Comparison of ENCODE assay signal across 11 cellular contexts in the genomic region with DNA sequence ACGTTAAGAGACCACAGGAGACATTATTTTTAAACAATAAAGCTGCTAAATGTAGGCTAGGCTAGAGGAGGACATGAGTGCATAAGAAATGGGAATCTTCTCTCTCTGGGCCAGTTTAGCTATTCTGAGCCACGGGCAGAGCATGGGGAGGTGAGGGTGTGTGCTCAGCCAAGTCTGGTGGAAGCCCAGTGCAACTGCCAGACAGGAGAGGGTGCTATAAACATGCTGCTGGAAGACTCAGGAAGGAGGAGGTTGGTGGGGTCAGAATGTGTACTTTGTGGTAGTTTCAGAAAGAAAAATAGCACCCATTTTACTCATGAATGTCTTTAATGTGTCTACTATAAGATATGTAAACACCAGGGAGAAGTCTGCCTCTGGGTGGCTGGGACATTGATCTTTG. TPM values are rescaled to one million over a fixed set of nuclear protein-coding genes. Genes with fewer than 3 reads are reported as not detected.
A peak's percentile ranks its signal among the peaks of the same experiment; 100 is the strongest.
DNase-seq lines count a peak whose midpoint lies in the region; ATAC-seq and TF ChIP-seq lines count a peak whose summit lies in the region.
"Had no signal": no experiment of that assay in that cellular context is flagged by ENCODE, and none has a peak within 500 bp of the region (broad histone marks: within the 10 kb centered on the region; RNA-seq: fewer than 3 reads in every experiment).

No MANE protein-coding gene starts in this region.

- H3K9me3 Mint-ChIP-seq in WTC11: peaks cover 17% of the 10 kb centered on the region

- intact Hi-C loops in left lung (cut with DNase I): no loop called here

- POLR2A ChIA-PET in WTC11 (lab: Charles Lee): no interaction called here

- CTCF ChIA-PET in WTC11 (lab: Charles Lee): interaction anchor here (0.6 to 2.5 kb wide), 21 partner anchors 10 to 435 kb away, joined by 3 to 25 read pairs (median 4); no protein-coding TSS in a partner anchor

- TF ChIP-seq CTCF in WTC11 (IDR thresholded peaks at IDR 0.05) (no peak), left lung (IDR thresholded peaks at IDR 0.05) (no peak)

- no peak overlapping the region for H3K27ac Mint-ChIP-seq in WTC11

- no peak overlapping the region for H3K4me3 ChIP-seq in left lung
- H3K4me3 ChIP-seq: K562 had no signal

- H3K36me3 Mint-ChIP-seq in WTC11: peaks cover 14% of the 10 kb centered on the region

- peaks cover 0 to 13% of the 10 kb centered on the region in 2 donors for H3K9me3 ChIP-seq in left lung
- H3K9me3 ChIP-seq: neutrophil had no signal

- peaks cover 37% of the 10 kb centered on the region for H3K4me1 Mint-ChIP-seq in WTC11

- no peak overlapping the region for H3K27ac ChIP-seq in left lung
- H3K27ac ChIP-seq: neutrophil had no signal

- no peaks in the 10 kb centered on the region for H3K36me3 ChIP-seq in left lung
- H3K36me3 ChIP-seq: neutrophil had no signal

- H3K4me3 Mint-ChIP-seq in WTC11: no peak overlapping the region

- ATAC-seq in WTC11 (peak; percentile 69), left lung (peak; percentile 45), GM18873 (IDR thresholded peaks at IDR 0.05; ENCODE audit: low FRiP score, unreplicated experiment) (no peak), HG03039 (IDR thresholded peaks at IDR 0.05; ENCODE audit: unreplicated experiment) (no peak)
- ATAC-seq: K562 had no signal

- peaks cover 12 to 43% of the 10 kb centered on the region in 2 donors for H3K27me3 ChIP-seq in left lung

- H3K27me3 Mint-ChIP-seq in WTC11 (ENCODE audit: low read depth): peaks cover 52% of the 10 kb centered on the region

- DNase-seq in DMS114 treated with DMSO at 0.1 percent for 48 hours (lab: John Stamatoyannopoulos, UW; ENCODE audit: unreplicated experiment): peak; percentile 6
- DNase-seq in NAMALWA (ENCODE audit: low spot score): peak; percentile 17
- peak; percentile 52 for DNase-seq in WTC11 (ENCODE audit: low spot score)
- DNase-seq in left lung: no peak
- no peak for DNase-seq in HCEC 1CT
- no peak for DNase-seq in AG08396 (ENCODE audit: low spot score)
- DNase-seq: GOT3 had no signal

- H3K4me1 ChIP-seq in left lung: peaks cover 0 to 4% of the 10 kb centered on the region in 2 donors

TF ChIP-seq in WTC11, 78 proteins besides CTCF, POLR2A, EP300 and RAD21:
- TF ChIP-seq ZNF396 (CRISPR knock-in tag; IDR thresholded peaks at IDR 0.05; ENCODE audit: borderline replicate concordance): no peak
- TF ChIP-seq ZNF671 (CRISPR knock-in tag; IDR thresholded peaks at IDR 0.05): no peak
- TF ChIP-seq NFE2L1 (CRISPR knock-in tag; IDR thresholded peaks at IDR 0.05): no peak
- no peak for TF ChIP-seq ZBTB21 (CRISPR knock-in tag; IDR thresholded peaks at IDR 0.05; ENCODE audit: borderline replicate concordance)
- TF ChIP-seq, protein P1, sequence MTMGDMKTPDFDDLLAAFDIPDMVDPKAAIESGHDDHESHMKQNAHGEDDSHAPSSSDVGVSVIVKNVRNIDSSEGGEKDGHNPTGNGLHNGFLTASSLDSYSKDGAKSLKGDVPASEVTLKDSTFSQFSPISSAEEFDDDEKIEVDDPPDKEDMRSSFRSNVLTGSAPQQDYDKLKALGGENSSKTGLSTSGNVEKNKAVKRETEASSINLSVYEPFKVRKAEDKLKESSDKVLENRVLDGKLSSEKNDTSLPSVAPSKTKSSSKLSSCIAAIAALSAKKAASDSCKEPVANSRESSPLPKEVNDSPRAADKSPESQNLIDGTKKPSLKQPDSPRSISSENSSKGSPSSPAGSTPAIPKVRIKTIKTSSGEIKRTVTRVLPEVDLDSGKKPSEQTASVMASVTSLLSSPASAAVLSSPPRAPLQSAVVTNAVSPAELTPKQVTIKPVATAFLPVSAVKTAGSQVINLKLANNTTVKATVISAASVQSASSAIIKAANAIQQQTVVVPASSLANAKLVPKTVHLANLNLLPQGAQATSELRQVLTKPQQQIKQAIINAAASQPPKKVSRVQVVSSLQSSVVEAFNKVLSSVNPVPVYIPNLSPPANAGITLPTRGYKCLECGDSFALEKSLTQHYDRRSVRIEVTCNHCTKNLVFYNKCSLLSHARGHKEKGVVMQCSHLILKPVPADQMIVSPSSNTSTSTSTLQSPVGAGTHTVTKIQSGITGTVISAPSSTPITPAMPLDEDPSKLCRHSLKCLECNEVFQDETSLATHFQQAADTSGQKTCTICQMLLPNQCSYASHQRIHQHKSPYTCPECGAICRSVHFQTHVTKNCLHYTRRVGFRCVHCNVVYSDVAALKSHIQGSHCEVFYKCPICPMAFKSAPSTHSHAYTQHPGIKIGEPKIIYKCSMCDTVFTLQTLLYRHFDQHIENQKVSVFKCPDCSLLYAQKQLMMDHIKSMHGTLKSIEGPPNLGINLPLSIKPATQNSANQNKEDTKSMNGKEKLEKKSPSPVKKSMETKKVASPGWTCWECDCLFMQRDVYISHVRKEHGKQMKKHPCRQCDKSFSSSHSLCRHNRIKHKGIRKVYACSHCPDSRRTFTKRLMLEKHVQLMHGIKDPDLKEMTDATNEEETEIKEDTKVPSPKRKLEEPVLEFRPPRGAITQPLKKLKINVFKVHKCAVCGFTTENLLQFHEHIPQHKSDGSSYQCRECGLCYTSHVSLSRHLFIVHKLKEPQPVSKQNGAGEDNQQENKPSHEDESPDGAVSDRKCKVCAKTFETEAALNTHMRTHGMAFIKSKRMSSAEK (CRISPR knock-in tag; IDR thresholded peaks at IDR 0.05; ENCODE audit: borderline replicate concordance): no peak
- no peak for TF ChIP-seq ATF1 (CRISPR knock-in tag; IDR thresholded peaks at IDR 0.05)

RNA-seq across cellular contexts. Expression of a gene that starts 5.9 kb away (rescaled TPM):
- total RNA-seq in WTC11 (2021) (13.5 to 14.8 TPM (median 14.3 TPM) in 3 replicates), left lung (1 to 10 TPM; 6.3 to 7.3 TPM)

Comparison
In these comparisons a context has a peak if more than half of its experiments do, and no peak if none do; other contexts are left out.
1. DNase-seq: peak in DMS114 treated with DMSO at 0.1 percent for 48 hours (single experiment), NAMALWA (single experiment) and WTC11 (single experiment); none in left lung (0 of 2), HCEC 1CT (single experiment) and AG08396 (single experiment).
2. ATAC-seq: peak in WTC11 (single experiment) and left lung (single experiment); none in GM18873 (single experiment) and HG03039 (single experiment).